22 cellular contexts compared by ENCODE assay signal in the genomic region with DNA sequence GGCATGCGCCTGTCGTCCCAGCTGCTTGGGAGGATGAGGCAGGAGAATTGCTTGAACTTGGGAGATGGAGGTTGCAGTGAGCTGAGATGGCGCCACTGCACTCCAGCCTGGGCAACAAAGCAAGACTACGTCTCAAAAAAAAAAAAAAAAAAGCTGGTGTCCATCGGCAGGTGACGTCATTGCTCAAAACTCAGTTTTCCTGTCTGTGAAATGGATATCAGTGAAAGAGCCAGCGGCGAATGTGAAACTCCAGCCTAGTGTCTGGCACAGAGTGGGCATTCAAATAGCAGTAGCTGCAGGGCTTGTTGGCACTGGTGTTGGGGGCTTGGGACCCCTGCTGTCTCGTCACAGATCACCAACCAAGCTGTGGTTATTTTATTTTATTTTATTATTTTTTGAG.
DNase-seq lines count a peak whose midpoint lies in the region; ATAC-seq, FAIRE-seq and TF ChIP-seq lines count a peak whose summit lies in the region.
"Had no signal": no experiment of that assay in that cellular context is flagged by ENCODE, and none has a peak within 500 bp of the region (broad histone marks: within the 10 kb centered on the region; RNA-seq: fewer than 3 reads in every experiment).

No MANE protein-coding gene starts in this region.

- ATAC-seq in HepG2 (no peak), right lobe of liver (no peak), GM12878 (no peak), HG03280 (IDR thresholded peaks at IDR 0.05; ENCODE audit: unreplicated experiment) (no peak)
- ATAC-seq: CD8-positive, alpha-beta T cell; HCT116 had no signal

- RAD21 ChIA-PET in GM12878 (lab: Charles Lee; ENCODE audit: unreplicated experiment): no interaction called here

- H3K79me2 ChIP-seq in HepG2 (ENCODE audit: insufficient read depth, low read length) (no peaks in the 10 kb centered on the region), GM12878 (ENCODE audit: control insufficient read depth, insufficient read depth, low read length) (no peaks in the 10 kb centered on the region)

- H3K4me2 ChIP-seq in HepG2 (ENCODE audit: low read depth, low read length) (no peak overlapping the region), GM12878 (ENCODE audit: control insufficient read depth, insufficient read depth) (no peak overlapping the region), neuronal stem cell (ENCODE audit: insufficient read depth, low read length, poor library complexity, severe bottlenecking) (no peak overlapping the region)
- H3K4me2 ChIP-seq: BLaER1 had no signal

- H3K27me3 ChIP-seq in HepG2 (ENCODE audit: control insufficient read depth in 1 of 2, insufficient read depth in 2 of 2, low read length in 2 of 2) (no peaks in the 10 kb centered on the region), right lobe of liver (no peaks in the 10 kb centered on the region), GM12878 (replicated peaks in 1 of 2; ENCODE audit: control insufficient read depth in 2 of 2, insufficient read depth in 2 of 2, low read length in 1 of 2) (no peaks in the 10 kb centered on the region; a peak in 1 of 4 replicates), neuronal stem cell (ENCODE audit: control insufficient read depth in 3 of 3, insufficient read depth in 3 of 3, low read depth in 1 of 3, low read length in 3 of 3) (no peaks in the 10 kb centered on the region)
- H3K27me3 ChIP-seq: BLaER1 had no signal

- no peak overlapping the region for H4K91ac ChIP-seq in neuronal stem cell (ENCODE audit: low read depth, low read length, poor library complexity)

- BruUV-seq in HepG2 (replicated peaks; lab: Mats Ljungman, UMichigan): no TSS peak
- BruUV-seq in GM12878 (replicated peaks; lab: Mats Ljungman, UMichigan): no TSS peak

- no peak overlapping the region for H2BK12ac ChIP-seq in neuronal stem cell (ENCODE audit: low read length)

- H3K4ac ChIP-seq in neuronal stem cell (ENCODE audit: low read length): no peak overlapping the region

- peaks cover 2% of the 10 kb centered on the region for H3K79me1 ChIP-seq in neuronal stem cell (ENCODE audit: low read depth, low read length)

- no peak overlapping the region for H3K18ac ChIP-seq in neuronal stem cell (ENCODE audit: low read length)

- no peak overlapping the region for H2AK5ac ChIP-seq in neuronal stem cell (ENCODE audit: low read depth, low read length)

- H2BK15ac ChIP-seq in neuronal stem cell (ENCODE audit: low read length): peak overlapping the region; percentile 5

- CTCF ChIA-PET in HepG2 (lab: Yijun Ruan, JAX; ENCODE audit: low intra/inter-chr PET ratio, low total read pairs): no interaction called here
- CTCF ChIA-PET in GM12878 (lab: Yijun Ruan, JAX): interaction anchor here (0.7 to 3.7 kb wide), 11 partner anchors 9 to 374 kb away, joined by 3 to 15 read pairs (median 4); no protein-coding TSS in a partner anchor

- 61% methylated on average over 9 of the region's 9 CpGs for WGBS in HepG2 (ENCODE audit: low lambda C conversion rate)
- 72% methylated on average over 5 of the region's 9 CpGs for WGBS in right lobe of liver (ENCODE audit: insufficient coverage, low coverage, low lambda C conversion rate, missing lambda C conversion rate)
- WGBS in GM12878 (ENCODE audit: insufficient coverage, insufficient replicate concordance, low lambda C conversion rate, missing lambda C conversion rate): 57% methylated on average over 8 of the region's 9 CpGs
- whole genome bisulfite sequencing in neuronal stem cell (ENCODE audit: extremely low coverage in 2 of 2, insufficient read length in 2 of 2, insufficient replicate concordance in 1 of 2), 2 donors: no CpG with 5 or more reads among the region's 9 CpGs

- no peak overlapping the region for H3K23ac ChIP-seq in neuronal stem cell (ENCODE audit: low read depth, low read length, poor library complexity)

- no peak overlapping the region for H3K9ac ChIP-seq in HepG2 (ENCODE audit: insufficient read depth, low read depth, low read length)
- no peak overlapping the region for H3K9ac ChIP-seq in GM12878 (ENCODE audit: control insufficient read depth, insufficient read depth, low read length)
- no peak overlapping the region for H3K9ac ChIP-seq in neuronal stem cell (ENCODE audit: low read depth, low read length, poor library complexity)
- H3K9ac ChIP-seq: BLaER1 had no signal

- in situ Hi-C loops in HepG2 (cut with HindIII; ENCODE audit: extremely low pct_ligation_motif_present, low pct_unique_long_range_greater_than_20kb) (no loop called here), GM12878 (cut with MboI) (no loop called here)

- no peaks in the 10 kb centered on the region for H4K20me1 ChIP-seq in HepG2 (ENCODE audit: insufficient read depth, low read length)
- H4K20me1 ChIP-seq in GM12878 (ENCODE audit: control insufficient read depth, insufficient read depth): no peaks in the 10 kb centered on the region
- H4K20me1 ChIP-seq: BLaER1 had no signal

- H3K14ac ChIP-seq in neuronal stem cell (ENCODE audit: low read length): no peak overlapping the region

- POLR2A ChIA-PET in HepG2 (lab: Yijun Ruan, JAX) (interaction anchor here (1.2 to 1.7 kb wide), 2 partner anchors 9 to 98 kb away, joined by 3 to 4 read pairs; no protein-coding TSS in a partner anchor), GM12878 (lab: Charles Lee) (interaction anchor here (0.6 kb wide), 2 partner anchors 221 to 709 kb away, joined by 3 to 5 read pairs; no protein-coding TSS in a partner anchor)

- TF ChIP-seq POLR2A in HepG2 (IDR thresholded peaks at IDR 0.05; ENCODE audit: insufficient read depth in 1 of 2, low read depth in 2 of 2, low read length in 2 of 2) (no peak), right lobe of liver (IDR thresholded peaks at IDR 0.05) (no peak), GM12878 (IDR thresholded peaks at IDR 0.05; ENCODE audit: low read depth, low read length) (no peak)

- no peak overlapping the region for H2BK120ac ChIP-seq in neuronal stem cell (ENCODE audit: low read depth, low read length)

- TF ChIP-seq EP300 in HepG2 (IDR thresholded peaks at IDR 0.05; ENCODE audit: low read depth in 2 of 2, low read length in 2 of 2) (no peak), HepG2 (CRISPR knock-in tag; IDR thresholded peaks at IDR 0.05; ENCODE audit: borderline replicate concordance) (no peak), GM12878 (IDR thresholded peaks at IDR 0.05; ENCODE audit: borderline replicate concordance in 1 of 2, control insufficient read depth in 1 of 2, low read depth in 2 of 2, low read length in 2 of 2) (no peak)

- H3K36me3 ChIP-seq in HepG2 (replicated peaks in 1 of 2; ENCODE audit: control insufficient read depth in 1 of 2, insufficient read depth in 2 of 2, low read length in 2 of 2) (no peaks in the 10 kb centered on the region), right lobe of liver (no peaks in the 10 kb centered on the region), GM12878 (ENCODE audit: control insufficient read depth in 2 of 2, insufficient read depth in 2 of 2, low read length in 1 of 2) (no peaks in the 10 kb centered on the region), neuronal stem cell (replicated peaks in 1 of 2; ENCODE audit: control insufficient read depth in 2 of 2, insufficient read depth in 2 of 2, low read length in 2 of 2) (no peaks in the 10 kb centered on the region)
- H3K36me3 ChIP-seq: BLaER1 had no signal

- no peak for DNase-seq in HepG2 (ENCODE audit: low spot score)
- no peak for DNase-seq in right lobe of liver
- DNase-seq in GM12878 (ENCODE audit: low read depth, low spot score): no peak
- DNase-seq in neuronal stem cell (ENCODE audit: low spot score): no peak
- DNase-seq in DMS 273 treated with DMSO at 0.1 percent for 48 hours (lab: John Stamatoyannopoulos, UW): no peak
- DNase-seq in retina: no peak
- DNase-seq: Caco-2; CD4-positive, CD25-positive, alpha-beta regulatory T cell; CD8-positive, alpha-beta T cell; DMS79; EL; GDM1; GOT3; H7 had no signal

- H3K27ac ChIP-seq in HepG2 (ENCODE audit: extremely low read length, insufficient read depth, low read length): no peak overlapping the region
- no peak overlapping the region for H3K27ac ChIP-seq in right lobe of liver
- H3K27ac ChIP-seq in GM12878 (ENCODE audit: control insufficient read depth, insufficient read depth): no peak overlapping the region
- H3K27ac ChIP-seq in neuronal stem cell (replicated peaks; ENCODE audit: low read length): no peak overlapping the region
- H3K27ac ChIP-seq: 22Rv1, BLaER1, C4-2B had no signal

- SMC1A ChIA-PET in GM12878 (lab: Charles Lee; ENCODE audit: uncharacterized antibody, unreplicated experiment): interaction anchor here (1.3 kb wide), 1 partner anchor 20 kb away, joined by 3 read pairs; no protein-coding TSS in a partner anchor

- no peak overlapping the region for H2AFZ ChIP-seq in HepG2 (ENCODE audit: low read length)
- no peak overlapping the region for H2AFZ ChIP-seq in GM12878 (ENCODE audit: control insufficient read depth, low read depth, low read length)
- no peak overlapping the region for H2AFZ ChIP-seq in neuronal stem cell (ENCODE audit: low read length)

- intact Hi-C loops in HepG2 (cut with micrococcal nuclease; ENCODE audit: unreplicated experiment): loop anchor here (2.0 kb wide), 1 partner anchor 21 kb away; no protein-coding TSS in a partner anchor
- intact Hi-C loops in right lobe of liver (cut with DNase I): no loop called here
- intact Hi-C loops in GM12878 (cut with micrococcal nuclease; ENCODE audit: unreplicated experiment): no loop called here

- H3K4me3 ChIP-seq in HepG2 (replicated peaks in 1 of 3; ENCODE audit: insufficient read depth in 1 of 3, low read depth in 2 of 3, low read length in 3 of 3) (no peak overlapping the region), right lobe of liver (no peak overlapping the region), GM12878 (no peak overlapping the region), neuronal stem cell (ENCODE audit: low read length in 2 of 2) (no peak overlapping the region)
- H3K4me3 ChIP-seq: BLaER1 had no signal

- TF ChIP-seq CTCF in HepG2 (CRISPR knock-in tag; IDR thresholded peaks at IDR 0.05): no peak
- no peak for TF ChIP-seq CTCF in right lobe of liver (IDR thresholded peaks at IDR 0.05)
- no peak for TF ChIP-seq CTCF in GM12878 (IDR thresholded peaks at IDR 0.05 in 2 of 3, conservative IDR thresholded peaks at IDR 0.05 in 1 of 3; ENCODE audit: control insufficient read depth in 2 of 3, extremely low read depth in 1 of 3, insufficient read depth in 1 of 3, low read depth in 3 of 3, low read length in 3 of 3)

- H3K9me3 ChIP-seq in HepG2 (ENCODE audit: low read length): no peaks in the 10 kb centered on the region
- no peaks in the 10 kb centered on the region for H3K9me3 ChIP-seq in right lobe of liver
- H3K9me3 ChIP-seq in GM12878 (replicated peaks; ENCODE audit: control insufficient read depth, insufficient read depth, low read length): no peaks in the 10 kb centered on the region
- no peaks in the 10 kb centered on the region for H3K9me3 ChIP-seq in neuronal stem cell (replicated peaks in 1 of 2; ENCODE audit: control insufficient read depth in 2 of 2, insufficient read depth in 1 of 2, low read depth in 1 of 2, low read length in 2 of 2)
- H3K9me3 ChIP-seq: BLaER1, Caco-2 had no signal

- FAIRE-seq in HepG2 (lab: Jason Lieb, UNC) (no peak), GM12878 (lab: Jason Lieb, UNC) (no peak)
- FAIRE-seq: A204.1, GM12891, GM18507 had no signal

- no peak overlapping the region for H2BK5ac ChIP-seq in neuronal stem cell (ENCODE audit: low read length)

- TF ChIP-seq RAD21 in HepG2 (CRISPR knock-in tag; IDR thresholded peaks at IDR 0.05) (no peak), GM12878 (IDR thresholded peaks at IDR 0.05; ENCODE audit: insufficient read depth, low read depth, low read length) (no peak)

- no peak overlapping the region for H4K8ac ChIP-seq in neuronal stem cell (ENCODE audit: low read depth, low read length)

- peaks cover 62% of the 10 kb centered on the region for H3K4me1 ChIP-seq in HepG2 (ENCODE audit: insufficient read depth, low read length)
- H3K4me1 ChIP-seq in right lobe of liver: no peaks in the 10 kb centered on the region
- H3K4me1 ChIP-seq in GM12878 (ENCODE audit: control insufficient read depth, insufficient read depth, low read length): no peaks in the 10 kb centered on the region
- H3K4me1 ChIP-seq in neuronal stem cell (ENCODE audit: control insufficient read depth in 2 of 2, insufficient read depth in 1 of 2, low read depth in 1 of 2, low read length in 2 of 2): no peaks in the 10 kb centered on the region
